In genomic region chr12:101832030-101832429, GRCh38 we compare ENCODE assay signal across 13 cellular contexts.
"Had no signal": no experiment of that assay in that cellular context is flagged by ENCODE, and none has a peak within 500 bp of the region (broad histone marks: within the 10 kb centered on the region; RNA-seq: fewer than 3 reads in every experiment).

No MANE protein-coding gene starts in this region.

- H3K27me3 ChIP-seq: right lobe of liver, spleen, suprapubic skin, upper lobe of left lung had no signal

- H3K27me3 Mint-ChIP-seq: stimulated activated naive B cell treated with anti-CD40 and anti-IgM and Interleukin-4, amounts not matched to agents 10 μg/mL and 1 μg/mL and 100 μg/mL, for 72 hours had no signal

- H3K27ac Mint-ChIP-seq: stimulated activated naive B cell treated with anti-CD40 and anti-IgM and Interleukin-4, amounts not matched to agents 10 μg/mL and 1 μg/mL and 100 μg/mL, for 72 hours had no signal

- H3K9me3 ChIP-seq: prostate gland, right lobe of liver, spleen, suprapubic skin, upper lobe of left lung had no signal

- H3K4me1 ChIP-seq: prostate gland had no signal

- ATAC-seq: right lobe of liver; stimulated activated naive B cell treated with anti-CD40 and anti-IgM and Interleukin-4, amounts not matched to agents 10 μg/mL and 1 μg/mL and 100 μg/mL, for 72 hours had no signal

- H3K36me3 ChIP-seq: prostate gland, right lobe of liver, spleen, suprapubic skin, upper lobe of left lung had no signal

- H3K4me3 ChIP-seq: prostate gland had no signal

- H3K9me3 Mint-ChIP-seq: stimulated activated naive B cell treated with anti-CD40 and anti-IgM and Interleukin-4, amounts not matched to agents 10 μg/mL and 1 μg/mL and 100 μg/mL, for 72 hours had no signal

- H3K27ac ChIP-seq: prostate gland, right lobe of liver, suprapubic skin, upper lobe of left lung had no signal

- H3K4me3 Mint-ChIP-seq: stimulated activated naive B cell treated with anti-CD40 and anti-IgM and Interleukin-4, amounts not matched to agents 10 μg/mL and 1 μg/mL and 100 μg/mL, for 72 hours had no signal

- DNase-seq: activated naive CD4-positive, alpha-beta T cell treated with anti-CD3 and anti-CD28 coated beads, Interleukin-2, amount 50 U/mL, for 16 hours; cerebellar nuclear complex; dermis blood vessel endothelial cell; hippocampal formation; kidney glomerular epithelial cell; nucleus accumbens; right lobe of liver; spleen; stimulated activated CD4-positive, alpha-beta T cell treated with anti-CD3 and anti-CD28 coated beads, Interleukin-1b, Interleukin-23, amount 100 ng/mL, for 48 hours; stimulated activated naive B cell treated with anti-CD40 and anti-IgM and Interleukin-4, amounts not matched to agents 10 μg/mL and 1 μg/mL and 100 μg/mL, for 72 hours; upper lobe of left lung had no signal
